20 cellular contexts compared by ENCODE assay signal in the genomic region with DNA sequence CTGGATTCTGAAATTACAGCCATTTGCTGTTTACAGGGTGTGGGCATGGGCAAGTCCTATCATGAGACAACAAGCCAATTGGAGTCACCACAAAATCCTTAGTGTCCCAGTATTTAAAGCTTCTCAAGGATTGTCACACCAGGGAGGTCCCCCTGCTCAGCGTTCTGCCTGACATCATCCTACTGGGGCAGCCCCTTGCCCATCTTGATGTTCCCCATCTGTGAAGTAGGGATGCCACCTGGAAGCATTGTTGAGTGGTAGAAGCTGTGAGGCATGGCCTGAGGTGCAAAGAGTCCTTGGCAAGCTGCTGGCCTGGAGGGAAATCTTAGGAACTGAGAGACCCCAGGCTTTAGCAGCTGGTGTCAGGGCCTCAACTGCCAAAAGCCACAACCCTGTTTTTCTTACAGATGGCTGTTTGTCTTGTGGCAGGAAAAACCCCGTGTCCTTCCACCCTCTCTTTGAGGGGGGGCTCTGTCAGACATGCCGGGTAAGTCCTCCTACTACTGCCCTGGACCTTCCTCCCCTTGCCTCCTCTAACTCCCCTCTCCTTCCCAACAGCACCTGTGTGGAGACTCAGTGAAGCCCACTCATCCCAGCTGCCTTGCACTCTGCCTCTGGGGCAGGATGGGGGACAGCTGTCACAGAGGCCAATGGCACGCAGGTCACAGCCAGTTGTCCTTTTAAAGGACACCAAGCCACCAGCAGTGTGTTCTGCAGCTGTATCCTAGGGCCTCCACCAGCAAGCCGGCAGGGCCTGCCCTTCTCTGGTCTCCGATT. TPM values are rescaled to one million over a fixed set of nuclear protein-coding genes. Genes with fewer than 3 reads are reported as not detected.
DNase-seq lines count a peak whose midpoint lies in the region; ATAC-seq, FAIRE-seq and TF ChIP-seq lines count a peak whose summit lies in the region.
"Had no signal": no experiment of that assay in that cellular context is flagged by ENCODE, and none has a peak within 500 bp of the region (broad histone marks: within the 10 kb centered on the region; RNA-seq: fewer than 3 reads in every experiment).

No MANE protein-coding gene starts in this region.

- TF ChIP-seq CTCF in bronchial epithelial cell (IDR thresholded peaks at IDR 0.05; ENCODE audit: insufficient read depth, low read length, severe bottlenecking) (no peak), nephron progenitor cell (IDR thresholded peaks at IDR 0.05) (no peak)

- H3K27ac Mint-ChIP-seq in activated CD4-positive, alpha-beta T cell treated with anti-CD3 and anti-CD28 coated beads, Interleukin-2, amount 10 ng/mL, durations not matched to agents 7 days and 5 days: peak overlapping the region; percentile 54
- peak overlapping the region; percentile 84 for H3K27ac Mint-ChIP-seq in nephron progenitor cell
- H3K27ac Mint-ChIP-seq: activated CD4-positive, alpha-beta memory T cell treated with anti-CD3 and anti-CD28 coated beads, Interleukin-2, amount 10 ng/mL, durations not matched to agents 7 days and 5 days; activated naive CD4-positive, alpha-beta T cell treated with anti-CD3 and anti-CD28 coated beads, Interleukin-2, amount 50 U/mL, for 24 hours had no signal

- ATAC-seq in GM21515 (IDR thresholded peaks at IDR 0.05; ENCODE audit: unreplicated experiment): no peak
- ATAC-seq: heart right ventricle had no signal

- no peaks in the 10 kb centered on the region for H3K27me3 Mint-ChIP-seq in activated CD4-positive, alpha-beta T cell treated with anti-CD3 and anti-CD28 coated beads, Interleukin-2, amount 10 ng/mL, durations not matched to agents 7 days and 5 days
- no peaks in the 10 kb centered on the region for H3K27me3 Mint-ChIP-seq in nephron progenitor cell (ENCODE audit: low read depth, poor library complexity)
- H3K27me3 Mint-ChIP-seq: activated CD4-positive, alpha-beta memory T cell treated with anti-CD3 and anti-CD28 coated beads, Interleukin-2, amount 10 ng/mL, durations not matched to agents 7 days and 5 days; activated naive CD4-positive, alpha-beta T cell treated with anti-CD3 and anti-CD28 coated beads, Interleukin-2, amount 50 U/mL, for 24 hours had no signal

- no peak for DNase-seq in activated CD4-positive, alpha-beta T cell treated with anti-CD3 and anti-CD28 coated beads, Interleukin-2, amount 10 ng/mL, durations not matched to agents 7 days and 5 days
- DNase-seq in activated CD4-positive, alpha-beta T cell treated with anti-CD3 and anti-CD28 coated beads, Interleukin-2, amount 50 U/mL, for 48 hours: no peak
- peak; percentile 66 for DNase-seq in Jurkat, Clone E6-1 (ENCODE audit: low read depth, low spot score)
- DNase-seq in bronchial epithelial cell (ENCODE audit: low read depth) (peak; percentile 60), nephron progenitor cell (no peak), dermis blood vessel endothelial cell (no peak), NCI-H2227 treated with DMSO at 0.1 percent for 48 hours (lab: John Stamatoyannopoulos, UW) (no peak)
- DNase-seq: activated CD4-positive, alpha-beta memory T cell treated with anti-CD3 and anti-CD28 coated beads, Interleukin-2, amount 10 ng/mL, durations not matched to agents 7 days and 5 days; activated T-cell treated with anti-CD3 and anti-CD28 coated beads, Interleukin-2, amount 50 U/mL, for 1 hour; heart right ventricle; left ventricle myocardium inferior; MG63; NCI-H1417 treated with DMSO at 0.1 percent for 48 hours; SHP77; uterus had no signal

- POLR2A ChIA-PET in activated CD4-positive, alpha-beta T cell treated with anti-CD3 and anti-CD28 coated beads, Interleukin-2, amount 10 ng/mL, durations not matched to agents 7 days and 5 days (lab: Charles Lee): no interaction called here

- no peak overlapping the region for H3K4me3 Mint-ChIP-seq in activated CD4-positive, alpha-beta T cell treated with anti-CD3 and anti-CD28 coated beads, Interleukin-2, amount 10 ng/mL, durations not matched to agents 7 days and 5 days
- H3K4me3 Mint-ChIP-seq in nephron progenitor cell: no peak overlapping the region
- H3K4me3 Mint-ChIP-seq: activated CD4-positive, alpha-beta memory T cell treated with anti-CD3 and anti-CD28 coated beads, Interleukin-2, amount 10 ng/mL, durations not matched to agents 7 days and 5 days; activated naive CD4-positive, alpha-beta T cell treated with anti-CD3 and anti-CD28 coated beads, Interleukin-2, amount 50 U/mL, for 24 hours had no signal

- no peak overlapping the region for H3K4me3 ChIP-seq in Jurkat, Clone E6-1 (ENCODE audit: low read length)
- H3K4me3 ChIP-seq in bronchial epithelial cell (ENCODE audit: low read depth, low read length): no peak overlapping the region
- H3K4me3 ChIP-seq: coronary artery, heart right ventricle, left ventricle myocardium inferior, MG63, uterus had no signal

- no peaks in the 10 kb centered on the region for H3K27me3 ChIP-seq in bronchial epithelial cell (ENCODE audit: control insufficient read depth, insufficient read depth, low read length)
- H3K27me3 ChIP-seq: heart right ventricle, MG63, uterus had no signal

- FAIRE-seq in bronchial epithelial cell (lab: Jason Lieb, UNC): no peak
- FAIRE-seq: endometrium, GM18507 had no signal

- CTCF ChIA-PET in activated CD4-positive, alpha-beta T cell treated with anti-CD3 and anti-CD28 coated beads, Interleukin-2, amount 10 ng/mL, durations not matched to agents 7 days and 5 days (lab: Charles Lee): interaction anchor here (0.9 to 2.5 kb wide), 3 partner anchors 8 to 48 kb away, joined by 3 to 14 read pairs (median 4); no protein-coding TSS in a partner anchor

- no peaks in the 10 kb centered on the region for H3K36me3 ChIP-seq in bronchial epithelial cell (ENCODE audit: control insufficient read depth, insufficient read depth, low read length)
- H3K36me3 ChIP-seq: uterus had no signal

- peaks cover 30% of the 10 kb centered on the region for H3K4me1 Mint-ChIP-seq in activated CD4-positive, alpha-beta T cell treated with anti-CD3 and anti-CD28 coated beads, Interleukin-2, amount 10 ng/mL, durations not matched to agents 7 days and 5 days
- H3K4me1 Mint-ChIP-seq in nephron progenitor cell: peaks cover 15% of the 10 kb centered on the region

- no peaks in the 10 kb centered on the region for H3K9me3 Mint-ChIP-seq in activated CD4-positive, alpha-beta T cell treated with anti-CD3 and anti-CD28 coated beads, Interleukin-2, amount 10 ng/mL, durations not matched to agents 7 days and 5 days
- no peaks in the 10 kb centered on the region for H3K9me3 Mint-ChIP-seq in nephron progenitor cell
- H3K9me3 Mint-ChIP-seq: activated CD4-positive, alpha-beta memory T cell treated with anti-CD3 and anti-CD28 coated beads, Interleukin-2, amount 10 ng/mL, durations not matched to agents 7 days and 5 days; activated naive CD4-positive, alpha-beta T cell treated with anti-CD3 and anti-CD28 coated beads, Interleukin-2, amount 50 U/mL, for 24 hours had no signal

- H3K36me3 Mint-ChIP-seq in activated CD4-positive, alpha-beta T cell treated with anti-CD3 and anti-CD28 coated beads, Interleukin-2, amount 10 ng/mL, durations not matched to agents 7 days and 5 days (ENCODE audit: low read depth): no peaks in the 10 kb centered on the region
- H3K36me3 Mint-ChIP-seq in nephron progenitor cell (ENCODE audit: low read depth): peaks cover 36% of the 10 kb centered on the region
- H3K36me3 Mint-ChIP-seq: activated naive CD4-positive, alpha-beta T cell treated with anti-CD3 and anti-CD28 coated beads, Interleukin-2, amount 50 U/mL, for 24 hours had no signal

RNA-seq across cellular contexts. Expression of a gene that starts 23.2 kb away (rescaled TPM):
- total RNA-seq in activated CD4-positive, alpha-beta T cell treated with anti-CD3 and anti-CD28 coated beads, Interleukin-2, amount 10 ng/mL, durations not matched to agents 7 days and 5 days: 100 to 1,000 TPM; 133 to 143 TPM
- 168 TPM for polyA plus RNA-seq in Jurkat, Clone E6-1 (2012; ENCODE audit: insufficient read depth, insufficient read length)
- 68.5 and 84.2 TPM in 2 replicates for total RNA-seq in bronchial epithelial cell
- total RNA-seq in dermis blood vessel endothelial cell: 127 and 157 TPM in 2 replicates

RNA-seq across cellular contexts. Expression of a gene that starts 34.4 kb away (rescaled TPM):
- total RNA-seq in activated CD4-positive, alpha-beta T cell treated with anti-CD3 and anti-CD28 coated beads, Interleukin-2, amount 10 ng/mL, durations not matched to agents 7 days and 5 days: 1 to 10 TPM; 3.7 to 4.1 TPM
- polyA plus RNA-seq in Jurkat, Clone E6-1 (2012; ENCODE audit: insufficient read depth, insufficient read length): 11.3 TPM
- total RNA-seq in bronchial epithelial cell: 0.79 and 2.4 TPM in 2 replicates
- total RNA-seq in dermis blood vessel endothelial cell: 2.9 and 5.5 TPM in 2 replicates

RNA-seq across cellular contexts. Expression of a gene that starts 53.3 kb away (rescaled TPM):
- 10 to 100 TPM; 63.4 to 75.7 TPM for total RNA-seq in activated CD4-positive, alpha-beta T cell treated with anti-CD3 and anti-CD28 coated beads, Interleukin-2, amount 10 ng/mL, durations not matched to agents 7 days and 5 days
- polyA plus RNA-seq in Jurkat, Clone E6-1 (2012; ENCODE audit: insufficient read depth, insufficient read length): 41.9 TPM
- 10.5 and 18.9 TPM in 2 replicates for total RNA-seq in bronchial epithelial cell
- total RNA-seq in dermis blood vessel endothelial cell: 24.4 and 28.1 TPM in 2 replicates

Comparison
In these comparisons a context has a peak if more than half of its experiments do, and no peak if none do; other contexts are left out.
1. DNase-seq: peak in Jurkat, Clone E6-1 (single experiment) and bronchial epithelial cell (single experiment); none in activated CD4-positive, alpha-beta T cell treated with anti-CD3 and anti-CD28 coated beads, Interleukin-2, amount 10 ng/mL, durations not matched to agents 7 days and 5 days (single experiment), activated CD4-positive, alpha-beta T cell treated with anti-CD3 and anti-CD28 coated beads, Interleukin-2, amount 50 U/mL, for 48 hours (0 of 2), nephron progenitor cell (single experiment), dermis blood vessel endothelial cell (single experiment) and NCI-H2227 treated with DMSO at 0.1 percent for 48 hours (single experiment).